Comparison of ENCODE assay signal across 20 cellular contexts in genomic region chr17:14775761-14776492, GRCh38.
DNase-seq lines count a peak whose midpoint lies in the region; ATAC-seq and TF ChIP-seq lines count a peak whose summit lies in the region.
"Had no signal": no experiment of that assay in that cellular context is flagged by ENCODE, and none has a peak within 500 bp of the region (broad histone marks: within the 10 kb centered on the region; RNA-seq: fewer than 3 reads in every experiment).

No MANE protein-coding gene starts in this region.

- no peak overlapping the region for H3K18ac ChIP-seq in IMR-90 (ENCODE audit: low read depth, low read length)

- TF ChIP-seq POLR2A in IMR-90 (IDR thresholded peaks at IDR 0.05; ENCODE audit: low read depth, low read length) (no peak), right lobe of liver (IDR thresholded peaks at IDR 0.05) (no peak)

- no peaks in the 10 kb centered on the region for H3K27me3 ChIP-seq in ACC112 (ENCODE audit: insufficient read depth, low read length)
- no peaks in the 10 kb centered on the region for H3K27me3 ChIP-seq in IMR-90 (ENCODE audit: control insufficient read depth, insufficient read depth, low read length)
- H3K27me3 ChIP-seq in right lobe of liver, result no peaks in the 10 kb centered on the region
- H3K27me3 ChIP-seq: Peyer's patch, tibial artery had no signal

- H3K4me1 Mint-ChIP-seq in mesothelial cell of epicardium, result peaks cover 49% of the 10 kb centered on the region
- H3K4me1 Mint-ChIP-seq: activated CD4-positive, alpha-beta T cell treated with anti-CD3 and anti-CD28 coated beads, Interleukin-2, amount 10 ng/mL, durations not matched to agents 24 days and 14 days; IgD-negative memory B cell had no signal

- H3K56ac ChIP-seq in IMR-90 (ENCODE audit: extremely low read depth, insufficient read depth, low read length), result no peak overlapping the region

- H2AFZ ChIP-seq in ACC112 (ENCODE audit: low read length, unreplicated experiment) (peak overlapping the region; percentile 25), IMR-90 (replicated peaks; ENCODE audit: low read length, poor library complexity) (no peak overlapping the region)

- H2AK5ac ChIP-seq in IMR-90 (ENCODE audit: low read depth, low read length), result no peak overlapping the region

- H4K91ac ChIP-seq in IMR-90 (ENCODE audit: insufficient read depth, low read depth, low read length), result no peak overlapping the region

- H3K14ac ChIP-seq in IMR-90 (replicated peaks; ENCODE audit: low read depth, low read length), result 0 out of 2 replicates have a peak overlapping the region, but pooled peaks have one; percentile 55

- H3K27me3 Mint-ChIP-seq in mesothelial cell of epicardium (ENCODE audit: low read depth), result no peaks in the 10 kb centered on the region
- H3K27me3 Mint-ChIP-seq: activated CD4-positive, alpha-beta T cell treated with anti-CD3 and anti-CD28 coated beads, Interleukin-2, amount 10 ng/mL, durations not matched to agents 24 days and 14 days; IgD-negative memory B cell had no signal

- 20% methylated on average over 1 of the region's 8 CpGs; no CpG with 5 or more reads in 1 of the 2 experiments for WGBS in IMR-90 (ENCODE audit: extremely low coverage in 2 of 2, insufficient read length in 1 of 2), 2 experiments
- 49% methylated on average over 8 of the region's 8 CpGs for WGBS in right lobe of liver (ENCODE audit: insufficient coverage, low coverage, low lambda C conversion rate, missing lambda C conversion rate)

- CTCF ChIA-PET in IMR-90 (lab: Yijun Ruan, JAX), result no interaction called here

- H3K27ac ChIP-seq in ACC112 (ENCODE audit: low read depth, low read length) (peak overlapping the region; percentile 39), IMR-90 (ENCODE audit: insufficient read depth, low read length) (no peak overlapping the region), right lobe of liver (no peak overlapping the region)
- H3K27ac ChIP-seq: dorsolateral prefrontal cortex, Peyer's patch, tibial artery had no signal

- H3K79me2 ChIP-seq in ACC112 (ENCODE audit: control insufficient read depth, insufficient read depth, low read length, unreplicated experiment), result no peaks in the 10 kb centered on the region

- H3K9me3 Mint-ChIP-seq in mesothelial cell of epicardium, result peaks cover 5% of the 10 kb centered on the region

- H3K9me3 ChIP-seq in IMR-90 (ENCODE audit: control insufficient read depth, insufficient read depth, low read length) (peaks cover 3% of the 10 kb centered on the region; the same call in 1 of the 2 replicates), right lobe of liver (no peaks in the 10 kb centered on the region)
- H3K9me3 ChIP-seq: Peyer's patch, tibial artery had no signal

- H3K4me1 ChIP-seq in ACC112 (ENCODE audit: control insufficient read depth, insufficient read depth, low read length, unreplicated experiment), result peaks cover 27% of the 10 kb centered on the region
- peaks cover 9% of the 10 kb centered on the region for H3K4me1 ChIP-seq in IMR-90 (ENCODE audit: control insufficient read depth, insufficient read depth, low read length)
- H3K4me1 ChIP-seq in right lobe of liver, result no peaks in the 10 kb centered on the region
- H3K4me1 ChIP-seq: Peyer's patch had no signal

- H3K23ac ChIP-seq in IMR-90 (ENCODE audit: low read depth, low read length), result no peak overlapping the region

- no peaks in the 10 kb centered on the region for H3K36me3 Mint-ChIP-seq in mesothelial cell of epicardium

- no peak overlapping the region for H3K4me2 ChIP-seq in IMR-90 (ENCODE audit: low read depth, low read length)

- H3K36me3 ChIP-seq in ACC112 (ENCODE audit: insufficient read depth, low read length), result no peaks in the 10 kb centered on the region
- H3K36me3 ChIP-seq in IMR-90 (ENCODE audit: control insufficient read depth, insufficient read depth, low read length), result no peaks in the 10 kb centered on the region
- no peaks in the 10 kb centered on the region for H3K36me3 ChIP-seq in right lobe of liver
- H3K36me3 ChIP-seq: Peyer's patch, tibial artery had no signal

- no peak overlapping the region; the same call in 1 of the 2 replicates for H2BK120ac ChIP-seq in IMR-90 (ENCODE audit: low read depth, low read length)

- POLR2A ChIA-PET in IMR-90 (lab: Charles Lee; ENCODE audit: unreplicated experiment), result no interaction called here

- H3K4me3 Mint-ChIP-seq in mesothelial cell of epicardium, result no peak overlapping the region
- H3K4me3 Mint-ChIP-seq: activated CD4-positive, alpha-beta T cell treated with anti-CD3 and anti-CD28 coated beads, Interleukin-2, amount 10 ng/mL, durations not matched to agents 24 days and 14 days; IgD-negative memory B cell; nephron progenitor cell had no signal

- BruUV-seq in IMR-90 (replicated peaks; lab: Mats Ljungman, UMichigan), result no TSS peak

- H3K9ac ChIP-seq in IMR-90 (ENCODE audit: low read depth, low read length), result no peak overlapping the region

- dilution Hi-C loops in IMR-90 (cut with HindIII; ENCODE audit: low sequenced_read_pairs, unreplicated experiment), result no loop called here

- no peak for TF ChIP-seq RAD21 in IMR-90 (IDR thresholded peaks at IDR 0.05; ENCODE audit: low read length)

- H4K5ac ChIP-seq in IMR-90 (ENCODE audit: low read depth, low read length), result no peak overlapping the region

- no peak overlapping the region for H2BK20ac ChIP-seq in IMR-90 (ENCODE audit: low read depth, low read length)

- intact Hi-C loops in IMR-90 (cut with micrococcal nuclease), result no loop called here
- intact Hi-C loops in right lobe of liver (cut with DNase I), result no loop called here

- no peaks in the 10 kb centered on the region for H3K79me1 ChIP-seq in IMR-90 (ENCODE audit: low read depth in 1 of 2, low read length in 2 of 2)

- no peak overlapping the region for H3K4ac ChIP-seq in IMR-90 (ENCODE audit: low read depth, low read length)

- peak; percentile 32 for ATAC-seq in IMR-90 (ENCODE audit: low read depth)
- no peak for ATAC-seq in HG03469 (IDR thresholded peaks at IDR 0.05; ENCODE audit: unreplicated experiment)
- no peak for ATAC-seq in right lobe of liver
- no peak for ATAC-seq in HG02763 (IDR thresholded peaks at IDR 0.05; ENCODE audit: unreplicated experiment)

- H3K27ac Mint-ChIP-seq in mesothelial cell of epicardium, result peak overlapping the region; percentile 51
- H3K27ac Mint-ChIP-seq: activated CD4-positive, alpha-beta T cell treated with anti-CD3 and anti-CD28 coated beads, Interleukin-2, amount 10 ng/mL, durations not matched to agents 24 days and 14 days; nephron progenitor cell had no signal

- H2BK15ac ChIP-seq in IMR-90 (ENCODE audit: low read depth, low read length), result no peak overlapping the region

- no peak overlapping the region for H2AK9ac ChIP-seq in IMR-90 (replicated peaks; ENCODE audit: low read depth, low read length, poor library complexity)

- no peaks in the 10 kb centered on the region for H4K20me1 ChIP-seq in IMR-90 (ENCODE audit: insufficient read depth, low read length)

- H3K4me3 ChIP-seq in ACC112 (ENCODE audit: low read depth, low read length), result no peak overlapping the region
- no peak overlapping the region for H3K4me3 ChIP-seq in IMR-90 (ENCODE audit: insufficient read depth, low read depth, low read length)
- H3K4me3 ChIP-seq in cardiac fibroblast (replicated peaks in 1 of 2; ENCODE audit: low read depth in 2 of 2, low read length in 2 of 2), result no peak overlapping the region
- H3K4me3 ChIP-seq in right lobe of liver, result no peak overlapping the region
- H3K4me3 ChIP-seq: dorsolateral prefrontal cortex, Peyer's patch, tibial artery had no signal

- DNase-seq in IMR-90 (no peak), cardiac fibroblast (ENCODE audit: low read depth in 2 of 2) (peak; percentile 21 to 73), mesothelial cell of epicardium (ENCODE audit: low spot score in 2 of 2, unreplicated experiment in 2 of 2) (peak in 1 of 2 experiments; percentile 20), right lobe of liver (no peak), NCI-H2107 treated with DMSO at 0.1 percent for 48 hours (lab: John Stamatoyannopoulos, UW; ENCODE audit: unreplicated experiment) (no peak)
- DNase-seq: activated CD4-positive, alpha-beta T cell treated with anti-CD3 and anti-CD28 coated beads, Interleukin-2, amount 10 ng/mL, durations not matched to agents 24 days and 14 days; activated CD8-positive, alpha-beta memory T cell treated with anti-CD3 and anti-CD28 coated beads, Interleukin-2, amount 50 U/mL, for 48 hours; activated gamma-delta T cell treated with Interleukin-2 at 50 U/mL for 16 hours; aorta; dorsolateral prefrontal cortex; NCI-H1092; NCI-H2171 treated with DMSO at 0.1 percent for 48 hours; nephron progenitor cell; Peyer's patch; stimulated activated naive CD4-positive, alpha-beta T cell; tibial artery had no signal

- no peak overlapping the region for H2BK5ac ChIP-seq in IMR-90 (ENCODE audit: low read depth, low read length, poor library complexity, severe bottlenecking)

- in situ Hi-C loops in IMR-90 (cut with MboI; ENCODE audit: low sequenced_read_pairs), result loop anchor here (10.0 kb wide), 2 partner anchors 59 to 61 kb away; no protein-coding TSS in a partner anchor

- TF ChIP-seq CTCF in IMR-90 (conservative IDR thresholded peaks at IDR 0.05; ENCODE audit: low read depth, low read length), result no peak
- no peak for TF ChIP-seq CTCF in cardiac fibroblast (IDR thresholded peaks at IDR 0.05; ENCODE audit: low read depth, low read length)
- TF ChIP-seq CTCF in mesothelial cell of epicardium (IDR thresholded peaks at IDR 0.05; ENCODE audit: unreplicated experiment), result no peak
- no peak for TF ChIP-seq CTCF in right lobe of liver (IDR thresholded peaks at IDR 0.05)

- no peak overlapping the region for H4K8ac ChIP-seq in IMR-90 (ENCODE audit: low read depth in 2 of 2, low read length in 2 of 2)

- 0 out of 2 replicates have a peak, but pooled peaks cover 2% of the 10 kb centered on the region for H3K9me1 ChIP-seq in IMR-90 (ENCODE audit: insufficient read depth, low read length)

TF ChIP-seq in IMR-90, 13 proteins besides CTCF, POLR2A, EP300 and RAD21 (continues in another document):
- TF ChIP-seq ELK1 (IDR thresholded peaks at IDR 0.05; ENCODE audit: borderline replicate concordance, low read depth, low read length) (no peak), MXI1 (IDR thresholded peaks at IDR 0.05; ENCODE audit: borderline replicate concordance, low read depth, low read length) (no peak), MAFK (IDR thresholded peaks at IDR 0.05; ENCODE audit: low read depth, low read length) (no peak), CHD1 (IDR thresholded peaks at IDR 0.05; ENCODE audit: low read depth, low read length) (no peak), MAZ (IDR thresholded peaks at IDR 0.05; ENCODE audit: borderline replicate concordance, low read depth, low read length) (no peak), BHLHE40 (IDR thresholded peaks at IDR 0.05; ENCODE audit: low read depth, low read length) (no peak), RFX5 (IDR thresholded peaks at IDR 0.05; ENCODE audit: low read depth, low read length) (no peak)

Comparison
In these comparisons a context has a peak if more than half of its experiments do, and no peak if none do; other contexts are left out.
1. DNase-seq: peak in cardiac fibroblast (2 of 2); none in IMR-90 (single experiment), right lobe of liver (0 of 3) and NCI-H2107 treated with DMSO at 0.1 percent for 48 hours (single experiment).